ENCODE assay signal across 1 cellular context in genomic region chr3:52446631-52447511, GRCh38.
TF ChIP-seq lines count a peak whose summit lies in the region.

No MANE protein-coding gene starts in this region.

TF ChIP-seq in HEK293, 187 proteins besides CTCF, POLR2A, EP300 and RAD21 (continued from another document):
- TF ChIP-seq, protein P1, sequence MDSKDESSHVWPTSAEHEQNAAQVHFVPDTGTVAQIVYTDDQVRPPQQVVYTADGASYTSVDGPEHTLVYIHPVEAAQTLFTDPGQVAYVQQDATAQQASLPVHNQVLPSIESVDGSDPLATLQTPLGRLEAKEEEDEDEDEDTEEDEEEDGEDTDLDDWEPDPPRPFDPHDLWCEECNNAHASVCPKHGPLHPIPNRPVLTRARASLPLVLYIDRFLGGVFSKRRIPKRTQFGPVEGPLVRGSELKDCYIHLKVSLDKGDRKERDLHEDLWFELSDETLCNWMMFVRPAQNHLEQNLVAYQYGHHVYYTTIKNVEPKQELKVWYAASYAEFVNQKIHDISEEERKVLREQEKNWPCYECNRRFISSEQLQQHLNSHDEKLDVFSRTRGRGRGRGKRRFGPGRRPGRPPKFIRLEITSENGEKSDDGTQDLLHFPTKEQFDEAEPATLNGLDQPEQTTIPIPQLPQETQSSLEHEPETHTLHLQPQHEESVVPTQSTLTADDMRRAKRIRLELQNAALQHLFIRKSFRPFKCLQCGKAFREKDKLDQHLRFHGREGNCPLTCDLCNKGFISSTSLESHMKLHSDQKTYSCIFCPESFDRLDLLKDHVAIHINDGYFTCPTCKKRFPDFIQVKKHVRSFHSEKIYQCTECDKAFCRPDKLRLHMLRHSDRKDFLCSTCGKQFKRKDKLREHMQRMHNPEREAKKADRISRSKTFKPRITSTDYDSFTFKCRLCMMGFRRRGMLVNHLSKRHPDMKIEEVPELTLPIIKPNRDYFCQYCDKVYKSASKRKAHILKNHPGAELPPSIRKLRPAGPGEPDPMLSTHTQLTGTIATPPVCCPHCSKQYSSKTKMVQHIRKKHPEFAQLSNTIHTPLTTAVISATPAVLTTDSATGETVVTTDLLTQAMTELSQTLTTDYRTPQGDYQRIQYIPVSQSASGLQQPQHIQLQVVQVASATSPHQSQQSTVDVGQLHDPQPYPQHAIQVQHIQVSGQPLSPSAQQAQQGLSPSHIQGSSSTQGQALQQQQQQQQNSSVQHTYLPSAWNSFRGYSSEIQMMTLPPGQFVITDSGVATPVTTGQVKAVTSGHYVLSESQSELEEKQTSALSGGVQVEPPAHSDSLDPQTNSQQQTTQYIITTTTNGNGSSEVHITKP (tag by site-specific recombination; IDR thresholded peaks at IDR 0.05), result peak; percentile 91
- TF ChIP-seq PATZ1 (tag by site-specific recombination; IDR thresholded peaks at IDR 0.05) (peak; percentile 44; the same call in 1 of the 2 replicates), ZNF777 (tag by site-specific recombination; IDR thresholded peaks at IDR 0.05; ENCODE audit: borderline replicate concordance) (no peak), BCL6B (tag by site-specific recombination; IDR thresholded peaks at IDR 0.05) (no peak), ZNF214 (tag by site-specific recombination; IDR thresholded peaks at IDR 0.05; ENCODE audit: borderline replicate concordance) (no peak), ZNF624 (tag by site-specific recombination; IDR thresholded peaks at IDR 0.05) (no peak), ZNF157 (tag by site-specific recombination; IDR thresholded peaks at IDR 0.05) (no peak)
- TF ChIP-seq, protein P2, sequence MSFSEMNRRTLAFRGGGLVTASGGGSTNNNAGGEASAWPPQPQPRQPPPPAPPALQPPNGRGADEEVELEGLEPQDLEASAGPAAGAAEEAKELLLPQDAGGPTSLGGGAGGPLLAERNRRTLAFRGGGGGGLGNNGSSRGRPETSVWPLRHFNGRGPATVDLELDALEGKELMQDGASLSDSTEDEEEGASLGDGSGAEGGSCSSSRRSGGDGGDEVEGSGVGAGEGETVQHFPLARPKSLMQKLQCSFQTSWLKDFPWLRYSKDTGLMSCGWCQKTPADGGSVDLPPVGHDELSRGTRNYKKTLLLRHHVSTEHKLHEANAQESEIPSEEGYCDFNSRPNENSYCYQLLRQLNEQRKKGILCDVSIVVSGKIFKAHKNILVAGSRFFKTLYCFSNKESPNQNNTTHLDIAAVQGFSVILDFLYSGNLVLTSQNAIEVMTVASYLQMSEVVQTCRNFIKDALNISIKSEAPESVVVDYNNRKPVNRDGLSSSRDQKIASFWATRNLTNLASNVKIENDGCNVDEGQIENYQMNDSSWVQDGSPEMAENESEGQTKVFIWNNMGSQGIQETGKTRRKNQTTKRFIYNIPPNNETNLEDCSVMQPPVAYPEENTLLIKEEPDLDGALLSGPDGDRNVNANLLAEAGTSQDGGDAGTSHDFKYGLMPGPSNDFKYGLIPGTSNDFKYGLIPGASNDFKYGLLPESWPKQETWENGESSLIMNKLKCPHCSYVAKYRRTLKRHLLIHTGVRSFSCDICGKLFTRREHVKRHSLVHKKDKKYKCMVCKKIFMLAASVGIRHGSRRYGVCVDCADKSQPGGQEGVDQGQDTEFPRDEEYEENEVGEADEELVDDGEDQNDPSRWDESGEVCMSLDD (tag by site-specific recombination; IDR thresholded peaks at IDR 0.05), result 0 out of 2 replicates have a peak, but pooled peaks have one; percentile 44
